ENCODE assay signal across 1 cellular context in the genomic region with DNA sequence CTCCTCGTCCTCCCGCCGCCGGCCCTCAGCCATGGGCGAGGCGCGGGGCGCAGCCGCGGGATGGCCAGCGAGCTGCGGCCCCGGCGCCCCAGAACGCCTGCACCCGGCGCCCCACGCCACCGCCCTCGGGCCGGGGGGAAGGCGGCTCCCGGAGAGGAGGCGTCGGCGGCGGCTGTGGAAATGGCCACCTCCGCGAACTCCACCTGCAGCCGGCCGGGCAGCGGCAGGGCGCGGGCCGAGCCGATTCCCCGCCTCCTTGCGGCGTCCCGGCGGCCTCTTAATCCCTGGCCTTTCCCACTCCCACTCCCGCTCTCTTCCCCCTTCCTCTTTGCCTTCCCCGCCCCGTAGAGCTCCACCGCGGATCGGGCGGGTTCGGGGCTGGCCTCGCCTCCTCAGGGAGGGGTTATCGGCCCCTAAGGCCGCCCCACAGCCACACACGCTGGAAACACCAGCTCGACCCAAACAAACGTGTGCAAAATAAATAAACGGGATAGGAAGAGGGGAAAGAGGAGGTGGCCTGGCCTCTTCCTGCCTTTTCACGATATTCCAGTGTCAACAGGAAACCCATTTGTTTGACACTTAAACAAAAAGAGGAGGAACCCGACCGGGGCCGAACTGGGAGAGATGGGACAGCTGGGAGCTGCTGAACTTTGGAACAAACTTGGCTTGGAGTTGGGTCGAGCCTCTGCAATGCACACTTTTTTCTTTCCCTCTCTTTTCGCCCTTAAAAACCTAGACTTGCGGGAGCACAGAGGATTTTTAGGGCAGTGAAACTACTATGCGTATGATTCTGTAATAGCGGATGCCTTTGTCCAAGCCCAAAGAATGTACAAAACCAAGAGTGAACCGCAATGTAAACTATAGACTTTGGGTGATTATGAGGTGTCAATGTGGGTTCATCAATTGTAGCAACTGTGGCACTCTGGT.
TF ChIP-seq lines count a peak whose summit lies in the region.

Gene SH3D19 (minus strand): TSS at position 286 of the 927 bp plus-strand sequence. CDS start 253 bp downstream, at position 33.

TF ChIP-seq in HepG2, 621 proteins besides CTCF, POLR2A, EP300 and RAD21 (continued from another document and continues in another):
- TF ChIP-seq, protein P1, sequence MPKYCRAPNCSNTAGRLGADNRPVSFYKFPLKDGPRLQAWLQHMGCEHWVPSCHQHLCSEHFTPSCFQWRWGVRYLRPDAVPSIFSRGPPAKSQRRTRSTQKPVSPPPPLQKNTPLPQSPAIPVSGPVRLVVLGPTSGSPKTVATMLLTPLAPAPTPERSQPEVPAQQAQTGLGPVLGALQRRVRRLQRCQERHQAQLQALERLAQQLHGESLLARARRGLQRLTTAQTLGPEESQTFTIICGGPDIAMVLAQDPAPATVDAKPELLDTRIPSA (CRISPR knock-in tag; IDR thresholded peaks at IDR 0.05; ENCODE audit: borderline replicate concordance), result no peak
- TF ChIP-seq NR2C2 (CRISPR knock-in tag; IDR thresholded peaks at IDR 0.05; ENCODE audit: borderline replicate concordance) (no peak; the same call in 1 of the 2 replicates), PCBP1 (IDR thresholded peaks at IDR 0.05; ENCODE audit: borderline replicate concordance, low read depth, low read length) (0 out of 2 replicates have a peak, but pooled peaks have one; percentile 73), SRSF1 (optimal IDR thresholded peaks at IDR 0.05; ENCODE audit: low read depth, low read length) (peak; percentile 67), ZNF720 (CRISPR knock-in tag; IDR thresholded peaks at IDR 0.05) (no peak), ZC3H4 (CRISPR knock-in tag; IDR thresholded peaks at IDR 0.05; ENCODE audit: borderline replicate concordance) (peak; percentile 89), XRCC5 (optimal IDR thresholded peaks at IDR 0.05; ENCODE audit: low read length) (peak; percentile 65), ZNF501 (CRISPR knock-in tag; IDR thresholded peaks at IDR 0.05) (peak; percentile 88), ZNF275 (CRISPR knock-in tag; IDR thresholded peaks at IDR 0.05; ENCODE audit: borderline replicate concordance) (peak; percentile 88; the same call in 1 of the 2 replicates), PATZ1 (CRISPR knock-in tag; IDR thresholded peaks at IDR 0.05) (peak; percentile 97), E2F2 (CRISPR knock-in tag; IDR thresholded peaks at IDR 0.05; ENCODE audit: borderline replicate concordance) (no peak), NR2F1 (CRISPR knock-in tag; IDR thresholded peaks at IDR 0.05) (peak in 1 of 2 experiments; percentile 11; a peak in 2 of 4 replicates), RNF219 (CRISPR knock-in tag; IDR thresholded peaks at IDR 0.05) (peak; percentile 97), BCL3 (CRISPR knock-in tag; IDR thresholded peaks at IDR 0.05) (no peak; the same call in 1 of the 2 replicates), ADNP (CRISPR knock-in tag; IDR thresholded peaks at IDR 0.05) (0 out of 2 replicates have a peak, but pooled peaks have one; percentile 26), HCFC1 (IDR thresholded peaks at IDR 0.05; ENCODE audit: low read depth, low read length) (no peak; the same call in 1 of the 2 replicates), NRL (CRISPR knock-in tag; IDR thresholded peaks at IDR 0.05; ENCODE audit: borderline replicate concordance) (no peak), MZF1 (CRISPR knock-in tag; IDR thresholded peaks at IDR 0.05; ENCODE audit: borderline replicate concordance) (no peak), SPEN (CRISPR knock-in tag; IDR thresholded peaks at IDR 0.05; ENCODE audit: low read depth) (peak; percentile 83), ZFP37 (CRISPR knock-in tag; IDR thresholded peaks at IDR 0.05; ENCODE audit: borderline replicate concordance) (no peak), RBAK (CRISPR knock-in tag; IDR thresholded peaks at IDR 0.05) (no peak), POGK (CRISPR knock-in tag; conservative IDR thresholded peaks at IDR 0.05) (no peak), BCL6 (CRISPR knock-in tag; IDR thresholded peaks at IDR 0.05) (peak; percentile 85), GATAD1 (CRISPR knock-in tag; IDR thresholded peaks at IDR 0.05) (peak; percentile 63), ZNF224 (CRISPR knock-in tag; IDR thresholded peaks at IDR 0.05) (peak; percentile 31; the same call in 1 of the 2 replicates), ZNF180 (CRISPR knock-in tag; IDR thresholded peaks at IDR 0.05; ENCODE audit: borderline replicate concordance, low read depth) (no peak), ZNF280B (CRISPR knock-in tag; IDR thresholded peaks at IDR 0.05; ENCODE audit: borderline replicate concordance) (0 out of 2 replicates have a peak, but pooled peaks have one; percentile 37), TP53 (CRISPR knock-in tag; conservative IDR thresholded peaks at IDR 0.05) (no peak), ZNF691 (CRISPR knock-in tag; IDR thresholded peaks at IDR 0.05; ENCODE audit: borderline replicate concordance, low read depth) (peak; percentile 78; the same call in 1 of the 2 replicates)
- TF ChIP-seq, protein P2, sequence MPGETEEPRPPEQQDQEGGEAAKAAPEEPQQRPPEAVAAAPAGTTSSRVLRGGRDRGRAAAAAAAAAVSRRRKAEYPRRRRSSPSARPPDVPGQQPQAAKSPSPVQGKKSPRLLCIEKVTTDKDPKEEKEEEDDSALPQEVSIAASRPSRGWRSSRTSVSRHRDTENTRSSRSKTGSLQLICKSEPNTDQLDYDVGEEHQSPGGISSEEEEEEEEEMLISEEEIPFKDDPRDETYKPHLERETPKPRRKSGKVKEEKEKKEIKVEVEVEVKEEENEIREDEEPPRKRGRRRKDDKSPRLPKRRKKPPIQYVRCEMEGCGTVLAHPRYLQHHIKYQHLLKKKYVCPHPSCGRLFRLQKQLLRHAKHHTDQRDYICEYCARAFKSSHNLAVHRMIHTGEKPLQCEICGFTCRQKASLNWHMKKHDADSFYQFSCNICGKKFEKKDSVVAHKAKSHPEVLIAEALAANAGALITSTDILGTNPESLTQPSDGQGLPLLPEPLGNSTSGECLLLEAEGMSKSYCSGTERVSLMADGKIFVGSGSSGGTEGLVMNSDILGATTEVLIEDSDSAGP (CRISPR knock-in tag; IDR thresholded peaks at IDR 0.05; ENCODE audit: borderline replicate concordance), result peak; percentile 84
- TF ChIP-seq, protein P3, sequence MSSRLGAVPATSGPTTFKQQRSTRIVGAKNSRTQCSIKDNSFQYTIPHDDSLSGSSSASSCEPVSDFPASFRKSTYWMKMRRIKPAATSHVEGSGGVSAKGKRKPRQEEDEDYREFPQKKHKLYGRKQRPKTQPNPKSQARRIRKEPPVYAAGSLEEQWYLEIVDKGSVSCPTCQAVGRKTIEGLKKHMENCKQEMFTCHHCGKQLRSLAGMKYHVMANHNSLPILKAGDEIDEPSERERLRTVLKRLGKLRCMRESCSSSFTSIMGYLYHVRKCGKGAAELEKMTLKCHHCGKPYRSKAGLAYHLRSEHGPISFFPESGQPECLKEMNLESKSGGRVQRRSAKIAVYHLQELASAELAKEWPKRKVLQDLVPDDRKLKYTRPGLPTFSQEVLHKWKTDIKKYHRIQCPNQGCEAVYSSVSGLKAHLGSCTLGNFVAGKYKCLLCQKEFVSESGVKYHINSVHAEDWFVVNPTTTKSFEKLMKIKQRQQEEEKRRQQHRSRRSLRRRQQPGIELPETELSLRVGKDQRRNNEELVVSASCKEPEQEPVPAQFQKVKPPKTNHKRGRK (CRISPR knock-in tag; IDR thresholded peaks at IDR 0.05), result no peak
- TF ChIP-seq, protein P4, sequence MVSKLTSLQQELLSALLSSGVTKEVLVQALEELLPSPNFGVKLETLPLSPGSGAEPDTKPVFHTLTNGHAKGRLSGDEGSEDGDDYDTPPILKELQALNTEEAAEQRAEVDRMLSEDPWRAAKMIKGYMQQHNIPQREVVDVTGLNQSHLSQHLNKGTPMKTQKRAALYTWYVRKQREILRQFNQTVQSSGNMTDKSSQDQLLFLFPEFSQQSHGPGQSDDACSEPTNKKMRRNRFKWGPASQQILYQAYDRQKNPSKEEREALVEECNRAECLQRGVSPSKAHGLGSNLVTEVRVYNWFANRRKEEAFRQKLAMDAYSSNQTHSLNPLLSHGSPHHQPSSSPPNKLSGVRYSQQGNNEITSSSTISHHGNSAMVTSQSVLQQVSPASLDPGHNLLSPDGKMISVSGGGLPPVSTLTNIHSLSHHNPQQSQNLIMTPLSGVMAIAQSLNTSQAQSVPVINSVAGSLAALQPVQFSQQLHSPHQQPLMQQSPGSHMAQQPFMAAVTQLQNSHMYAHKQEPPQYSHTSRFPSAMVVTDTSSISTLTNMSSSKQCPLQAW (CRISPR knock-in tag; IDR thresholded peaks at IDR 0.05), result peak; percentile 93; the same call in 1 of the 2 replicates
